ENCODE assay signal across 8 cellular contexts in the genomic region with DNA sequence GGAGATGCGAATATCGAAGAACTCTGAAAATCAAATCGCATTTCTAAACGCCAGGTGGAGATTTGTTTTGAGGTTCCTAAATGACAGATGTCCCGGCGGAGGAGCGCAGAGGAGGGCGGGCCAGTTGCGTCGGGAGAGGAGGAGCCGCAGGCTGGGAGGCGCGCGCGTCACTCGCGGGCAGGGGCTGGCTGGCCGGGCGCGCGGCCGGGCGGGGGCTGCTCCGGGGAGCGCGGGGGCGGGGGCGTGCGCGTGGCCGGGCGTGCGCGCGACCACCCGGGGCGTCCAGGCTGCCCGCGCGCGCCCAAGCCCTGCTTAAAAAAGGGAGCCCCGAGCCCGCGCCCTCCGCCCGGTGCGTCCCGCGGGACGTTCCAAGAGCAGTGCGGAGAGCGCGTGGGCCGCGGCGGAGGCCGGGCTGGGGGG. TPM values are rescaled to one million over a fixed set of nuclear protein-coding genes. Genes with fewer than 3 reads are reported as not detected.
DNase-seq lines count a peak whose midpoint lies in the region; ATAC-seq and TF ChIP-seq lines count a peak whose summit lies in the region.

No MANE protein-coding gene starts in this region.

- H3K4me1 Mint-ChIP-seq in T-helper 1 cell treated with Interleukin-12 subunit alpha and Interleukin-12 subunit beta and Interleukin-4 antibody, amounts not matched to agents 30 μg/mL and 1 μg/mL, for 36 hours (ENCODE audit: low read depth), result peaks cover 13% of the 10 kb centered on the region

- intact Hi-C loops in left ventricle myocardium superior (cut with micrococcal nuclease), result no loop called here
- intact Hi-C loops in psoas muscle (cut with DNase I), result loop anchor here in 1 of 2 donors (10.0 kb wide), 1 partner anchor 105 kb away; no protein-coding TSS in a partner anchor
- intact Hi-C loops in uterus (cut with DNase I; ENCODE audit: low total_unique reads), result no loop called here

- H3K36me3 Mint-ChIP-seq in T-helper 1 cell treated with Interleukin-12 subunit alpha and Interleukin-12 subunit beta and Interleukin-4 antibody, amounts not matched to agents 30 μg/mL and 1 μg/mL, for 36 hours (ENCODE audit: low read depth), result no peaks in the 10 kb centered on the region

- peak overlapping the region; percentile 91 for H3K4me3 Mint-ChIP-seq in T-helper 1 cell treated with Interleukin-12 subunit alpha and Interleukin-12 subunit beta and Interleukin-4 antibody, amounts not matched to agents 30 μg/mL and 1 μg/mL, for 36 hours

- H3K27me3 ChIP-seq in psoas muscle (ENCODE audit: insufficient read depth in 3 of 3, low read length in 2 of 3) (no peaks in the 10 kb centered on the region), uterus (no peaks in the 10 kb centered on the region)

- no peaks in the 10 kb centered on the region for H3K9me3 ChIP-seq in psoas muscle
- H3K9me3 ChIP-seq in uterus, result no peaks in the 10 kb centered on the region

- H3K36me3 ChIP-seq in psoas muscle (ENCODE audit: insufficient read depth in 1 of 2, low read depth in 1 of 2) (no peaks in the 10 kb centered on the region), uterus (no peaks in the 10 kb centered on the region)

- H3K9me3 Mint-ChIP-seq in T-helper 1 cell treated with Interleukin-12 subunit alpha and Interleukin-12 subunit beta and Interleukin-4 antibody, amounts not matched to agents 30 μg/mL and 1 μg/mL, for 36 hours, result no peaks in the 10 kb centered on the region

- peak; percentile 80 for ATAC-seq in HG02642 (IDR thresholded peaks at IDR 0.05; ENCODE audit: poor library complexity, unreplicated experiment)
- ATAC-seq in left ventricle myocardium superior, result peak; percentile 85
- ATAC-seq in psoas muscle, result peak; percentile 90 to 93 (median 92)

- peak overlapping the region; percentile 88 for H3K27ac Mint-ChIP-seq in T-helper 1 cell treated with Interleukin-12 subunit alpha and Interleukin-12 subunit beta and Interleukin-4 antibody, amounts not matched to agents 30 μg/mL and 1 μg/mL, for 36 hours

- WGBS in psoas muscle, 3 donors, result 1 to 2% (median 1%) methylated on average over 26 to 57 of the region's 57 CpGs

- H3K4me1 ChIP-seq in psoas muscle (peaks cover 28% of the 10 kb centered on the region), uterus (no peaks in the 10 kb centered on the region)

- TF ChIP-seq POLR2A in uterus (IDR thresholded peaks at IDR 0.05), result peak; percentile 20 to 47

- H3K4me3 ChIP-seq in psoas muscle (peak overlapping the region; percentile 83), uterus (peak overlapping the region; percentile 29 to 79)

- H3K27me3 Mint-ChIP-seq in T-helper 1 cell treated with Interleukin-12 subunit alpha and Interleukin-12 subunit beta and Interleukin-4 antibody, amounts not matched to agents 30 μg/mL and 1 μg/mL, for 36 hours (ENCODE audit: low read depth), result peaks cover 6% of the 10 kb centered on the region

- TF ChIP-seq CTCF in GM12872 (IDR thresholded peaks at IDR 0.05; ENCODE audit: insufficient read depth, low read depth, low read length), result 0 out of 3 replicates have a peak, but pooled peaks have one; percentile 9
- TF ChIP-seq CTCF in psoas muscle (IDR thresholded peaks at IDR 0.05), result peak; percentile 11
- TF ChIP-seq CTCF in uterus (IDR thresholded peaks at IDR 0.05), result peak in 2 of 4 experiments; percentile 21 to 30

- DNase-seq in NCI-H1436 (lab: John Stamatoyannopoulos, UW) (peak; percentile 94), amniotic stem cell (lab: John Stamatoyannopoulos, UW) (peak; percentile 62), left ventricle myocardium superior (peak; percentile 95), psoas muscle (peak; percentile 90 to 94), uterus (peak; percentile 85 to 88)

- H3K27ac ChIP-seq in psoas muscle, result peak overlapping the region; percentile 89
- H3K27ac ChIP-seq in uterus, result peak overlapping the region; percentile 92 to 99

RNA-seq across cellular contexts. Expression of a gene that starts 47.3 kb away (rescaled TPM):
- total RNA-seq in left ventricle myocardium superior (345 TPM), psoas muscle (100 to 1,000 TPM; 187 to 284 (median 210) TPM), uterus (100 to 1,000 TPM; 261 to 572 (median 348) TPM)
- polyA plus RNA-seq in psoas muscle, result 100 to 1,000 TPM; 210 to 222 (median 210) TPM

Comparison
In these comparisons a context has a peak if more than half of its experiments do, and no peak if none do; other contexts are left out.
1. Peak in every context shown above with its lines: DNase-seq, ATAC-seq, H3K4me3 ChIP-seq and H3K27ac ChIP-seq.